In genomic region chr9:135812961-135813360, GRCh38 we compare ENCODE assay signal across 23 cellular contexts.
DNase-seq lines count a peak whose midpoint lies in the region; ATAC-seq and TF ChIP-seq lines count a peak whose summit lies in the region.
"Had no signal": no experiment of that assay in that cellular context is flagged by ENCODE, and none has a peak within 500 bp of the region (broad histone marks: within the 10 kb centered on the region; RNA-seq: fewer than 3 reads in every experiment).

No MANE protein-coding gene starts in this region.

- H3K27me3 Mint-ChIP-seq in activated naive CD4-positive, alpha-beta T cell treated with anti-CD3 and anti-CD28 coated beads, Interleukin-2, amount 10 ng/mL, durations not matched to agents 7 days and 5 days, result no peaks in the 10 kb centered on the region
- H3K27me3 Mint-ChIP-seq: CD4-positive, alpha-beta T cell; CD8-positive, alpha-beta memory T cell had no signal

- H3K4me1 Mint-ChIP-seq in activated naive CD4-positive, alpha-beta T cell treated with anti-CD3 and anti-CD28 coated beads, Interleukin-2, amount 10 ng/mL, durations not matched to agents 7 days and 5 days, result no peaks in the 10 kb centered on the region
- H3K4me1 Mint-ChIP-seq: CD14-positive monocyte had no signal

- H3K9me3 Mint-ChIP-seq in activated naive CD4-positive, alpha-beta T cell treated with anti-CD3 and anti-CD28 coated beads, Interleukin-2, amount 10 ng/mL, durations not matched to agents 7 days and 5 days, result no peaks in the 10 kb centered on the region
- H3K9me3 Mint-ChIP-seq: CD14-positive monocyte; CD4-positive, alpha-beta T cell; CD8-positive, alpha-beta memory T cell; HFFc6 had no signal

- H3K4me3 ChIP-seq in left ventricle myocardium inferior (no peak overlapping the region), upper lobe of right lung (no peak overlapping the region)
- H3K4me3 ChIP-seq: A549; BLaER1 treated with 17β-estradiol and CSF1 and Interleukin-3, amounts not matched to agents 10 nM and 100 nM; GM12878; HAP-1 had no signal

- H3K27me3 ChIP-seq in left ventricle myocardium inferior (ENCODE audit: low read depth) (no peaks in the 10 kb centered on the region), upper lobe of right lung (no peaks in the 10 kb centered on the region)
- H3K27me3 ChIP-seq: BE2C; BLaER1 treated with 17β-estradiol and CSF1 and Interleukin-3, amounts not matched to agents 10 nM and 100 nM had no signal

- H3K9me3 ChIP-seq in left ventricle myocardium inferior (replicated peaks) (no peaks in the 10 kb centered on the region), upper lobe of right lung (no peaks in the 10 kb centered on the region)
- H3K9me3 ChIP-seq: A549; BE2C; BLaER1 treated with 17β-estradiol and CSF1 and Interleukin-3, amounts not matched to agents 10 nM and 100 nM; HAP-1 had no signal

- peak; percentile 7 for DNase-seq in activated naive CD4-positive, alpha-beta T cell treated with anti-CD3 and anti-CD28 coated beads, Interleukin-2, amount 10 ng/mL, durations not matched to agents 7 days and 5 days
- no peak for DNase-seq in activated naive CD4-positive, alpha-beta T cell treated with Interleukin-2 at 50 U/mL for 16 hours
- DNase-seq in cardiac septum (ENCODE audit: low spot score) (peak; percentile 10), left ventricle myocardium inferior (no peak), upper lobe of right lung (peak; percentile 40)
- DNase-seq: 8988T; ACHN; AML-193; BE2C; CD4-positive, alpha-beta T cell; CD8-positive, alpha-beta memory T cell; DMS 273 treated with DMSO at 0.1 percent for 48 hours; DMS79; EL; GDM1; GOT3; HFFc6 had no signal

- H3K27ac ChIP-seq in left ventricle myocardium inferior (replicated peaks), result no peak overlapping the region
- H3K27ac ChIP-seq in upper lobe of right lung, result no peak overlapping the region
- H3K27ac ChIP-seq: A549; BLaER1 treated with 17β-estradiol and CSF1 and Interleukin-3, amounts not matched to agents 10 nM and 100 nM had no signal

- ATAC-seq in upper lobe of right lung (no peak), GM18861 (IDR thresholded peaks at IDR 0.05; ENCODE audit: unreplicated experiment) (no peak)
- ATAC-seq: A549, GM12878 had no signal

- H3K4me1 ChIP-seq in left ventricle myocardium inferior (peaks cover 4% of the 10 kb centered on the region), upper lobe of right lung (no peaks in the 10 kb centered on the region)
- H3K4me1 ChIP-seq: A549, HAP-1 had no signal

- no peak overlapping the region for H3K27ac Mint-ChIP-seq in activated naive CD4-positive, alpha-beta T cell treated with anti-CD3 and anti-CD28 coated beads, Interleukin-2, amount 10 ng/mL, durations not matched to agents 7 days and 5 days
- H3K27ac Mint-ChIP-seq: CD4-positive, alpha-beta T cell; CD8-positive, alpha-beta memory T cell; HFFc6 had no signal

- H3K4me3 Mint-ChIP-seq in activated naive CD4-positive, alpha-beta T cell treated with anti-CD3 and anti-CD28 coated beads, Interleukin-2, amount 10 ng/mL, durations not matched to agents 7 days and 5 days, result no peak overlapping the region
- H3K4me3 Mint-ChIP-seq: CD14-positive monocyte; CD4-positive, alpha-beta T cell; CD8-positive, alpha-beta memory T cell; HFFc6 had no signal

- intact Hi-C loops in cardiac septum (cut with DNase I), result no loop called here
- intact Hi-C loops in left ventricle myocardium inferior (cut with micrococcal nuclease), result no loop called here
- intact Hi-C loops in upper lobe of right lung (cut with DNase I), result no loop called here

- H3K36me3 Mint-ChIP-seq in activated naive CD4-positive, alpha-beta T cell treated with anti-CD3 and anti-CD28 coated beads, Interleukin-2, amount 10 ng/mL, durations not matched to agents 7 days and 5 days, result peaks cover 20% of the 10 kb centered on the region

- CTCF ChIA-PET in activated naive CD4-positive, alpha-beta T cell treated with anti-CD3 and anti-CD28 coated beads, Interleukin-2, amount 10 ng/mL, durations not matched to agents 7 days and 5 days (lab: Charles Lee), result no interaction called here

- H3K36me3 ChIP-seq in left ventricle myocardium inferior (peaks cover 88% of the 10 kb centered on the region), upper lobe of right lung (peaks cover 80% of the 10 kb centered on the region)

- no peak for TF ChIP-seq CTCF in left ventricle myocardium inferior (IDR thresholded peaks at IDR 0.05; ENCODE audit: borderline replicate concordance)
- no peak for TF ChIP-seq CTCF in upper lobe of right lung (IDR thresholded peaks at IDR 0.05)

Comparison
In these comparisons a context has a peak if more than half of its experiments do, and no peak if none do; other contexts are left out.
1. DNase-seq: peak in activated naive CD4-positive, alpha-beta T cell treated with anti-CD3 and anti-CD28 coated beads, Interleukin-2, amount 10 ng/mL, durations not matched to agents 7 days and 5 days (single experiment), cardiac septum (single experiment) and upper lobe of right lung (single experiment); none in activated naive CD4-positive, alpha-beta T cell treated with Interleukin-2 at 50 U/mL for 16 hours (single experiment) and left ventricle myocardium inferior (single experiment).